ENCODE assay signal across 1 cellular context in the genomic region with DNA sequence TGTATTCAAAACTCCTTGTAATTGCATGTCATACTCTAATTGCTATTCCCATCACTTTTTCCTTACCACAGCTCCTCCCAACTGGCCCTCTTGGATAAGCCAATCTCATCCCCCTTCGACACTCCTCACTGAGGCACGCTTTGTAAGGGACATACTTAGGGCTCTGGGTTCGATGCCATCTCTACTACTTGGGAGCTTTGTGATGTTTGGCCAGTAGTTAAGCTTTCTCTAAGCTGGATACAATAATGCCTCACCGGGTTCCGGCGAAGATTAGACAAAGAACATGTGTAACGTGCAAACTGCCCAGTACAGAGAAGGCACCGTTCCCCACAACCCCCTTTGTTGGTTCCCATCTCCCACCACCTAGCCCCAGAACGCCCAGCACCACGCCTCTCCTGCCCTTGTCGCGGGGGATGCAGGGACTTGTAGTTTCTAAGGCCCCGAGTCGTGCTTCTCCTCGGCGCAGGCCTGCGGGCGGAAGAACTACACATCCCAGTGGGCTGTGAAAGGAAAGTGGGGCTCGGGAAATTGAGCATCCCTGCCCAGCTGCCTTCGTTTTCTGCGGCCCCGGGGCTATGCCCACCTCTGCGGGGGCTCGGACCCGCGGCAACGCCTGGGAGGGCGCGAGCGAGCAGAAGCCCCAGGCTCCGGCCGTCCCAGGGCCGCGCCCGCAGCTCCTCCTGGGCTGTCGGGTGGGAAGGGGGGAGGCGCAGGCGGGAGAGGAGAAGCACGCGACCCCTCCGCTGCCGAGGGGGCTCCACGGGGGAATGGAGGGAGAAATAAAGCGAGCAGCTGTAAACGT.
TF ChIP-seq lines count a peak whose summit lies in the region.

No MANE protein-coding gene starts in this region.

TF ChIP-seq in K562, 482 proteins besides CTCF, POLR2A, EP300 and RAD21 (continued from another document and continues in another):
- TF ChIP-seq, protein P1, sequence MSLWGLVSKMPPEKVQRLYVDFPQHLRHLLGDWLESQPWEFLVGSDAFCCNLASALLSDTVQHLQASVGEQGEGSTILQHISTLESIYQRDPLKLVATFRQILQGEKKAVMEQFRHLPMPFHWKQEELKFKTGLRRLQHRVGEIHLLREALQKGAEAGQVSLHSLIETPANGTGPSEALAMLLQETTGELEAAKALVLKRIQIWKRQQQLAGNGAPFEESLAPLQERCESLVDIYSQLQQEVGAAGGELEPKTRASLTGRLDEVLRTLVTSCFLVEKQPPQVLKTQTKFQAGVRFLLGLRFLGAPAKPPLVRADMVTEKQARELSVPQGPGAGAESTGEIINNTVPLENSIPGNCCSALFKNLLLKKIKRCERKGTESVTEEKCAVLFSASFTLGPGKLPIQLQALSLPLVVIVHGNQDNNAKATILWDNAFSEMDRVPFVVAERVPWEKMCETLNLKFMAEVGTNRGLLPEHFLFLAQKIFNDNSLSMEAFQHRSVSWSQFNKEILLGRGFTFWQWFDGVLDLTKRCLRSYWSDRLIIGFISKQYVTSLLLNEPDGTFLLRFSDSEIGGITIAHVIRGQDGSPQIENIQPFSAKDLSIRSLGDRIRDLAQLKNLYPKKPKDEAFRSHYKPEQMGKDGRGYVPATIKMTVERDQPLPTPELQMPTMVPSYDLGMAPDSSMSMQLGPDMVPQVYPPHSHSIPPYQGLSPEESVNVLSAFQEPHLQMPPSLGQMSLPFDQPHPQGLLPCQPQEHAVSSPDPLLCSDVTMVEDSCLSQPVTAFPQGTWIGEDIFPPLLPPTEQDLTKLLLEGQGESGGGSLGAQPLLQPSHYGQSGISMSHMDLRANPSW (CRISPR knock-in tag; IDR thresholded peaks at IDR 0.05) = no peak
- TF ChIP-seq EP400 (IDR thresholded peaks at IDR 0.05) = no peak; the same call in 1 of the 2 replicates
- TF ChIP-seq, protein P2, sequence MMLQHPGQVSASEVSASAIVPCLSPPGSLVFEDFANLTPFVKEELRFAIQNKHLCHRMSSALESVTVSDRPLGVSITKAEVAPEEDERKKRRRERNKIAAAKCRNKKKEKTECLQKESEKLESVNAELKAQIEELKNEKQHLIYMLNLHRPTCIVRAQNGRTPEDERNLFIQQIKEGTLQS (IDR thresholded peaks at IDR 0.05) = no peak
- TF ChIP-seq, protein P2 (CRISPR knock-in tag; conservative IDR thresholded peaks at IDR 0.05) = no peak
- no peak for TF ChIP-seq PHTF2 (CRISPR knock-in tag; IDR thresholded peaks at IDR 0.05)
- TF ChIP-seq, protein P3, sequence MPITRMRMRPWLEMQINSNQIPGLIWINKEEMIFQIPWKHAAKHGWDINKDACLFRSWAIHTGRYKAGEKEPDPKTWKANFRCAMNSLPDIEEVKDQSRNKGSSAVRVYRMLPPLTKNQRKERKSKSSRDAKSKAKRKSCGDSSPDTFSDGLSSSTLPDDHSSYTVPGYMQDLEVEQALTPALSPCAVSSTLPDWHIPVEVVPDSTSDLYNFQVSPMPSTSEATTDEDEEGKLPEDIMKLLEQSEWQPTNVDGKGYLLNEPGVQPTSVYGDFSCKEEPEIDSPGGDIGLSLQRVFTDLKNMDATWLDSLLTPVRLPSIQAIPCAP (CRISPR knock-in tag; IDR thresholded peaks at IDR 0.05; ENCODE audit: borderline replicate concordance) = no peak
- no peak for TF ChIP-seq SETDB1 (IDR thresholded peaks at IDR 0.05; ENCODE audit: low read length)
- no peak for TF ChIP-seq PCBP1 (IDR thresholded peaks at IDR 0.05; ENCODE audit: low read depth, low read length, poor library complexity, severe bottlenecking)
- no peak for TF ChIP-seq SMAD2 (IDR thresholded peaks at IDR 0.05; ENCODE audit: low read depth, low read length)
- no peak for TF ChIP-seq NFIC (IDR thresholded peaks at IDR 0.05)
- TF ChIP-seq MECOM (CRISPR knock-in tag; IDR thresholded peaks at IDR 0.05) = no peak
- TF ChIP-seq, protein P4, sequence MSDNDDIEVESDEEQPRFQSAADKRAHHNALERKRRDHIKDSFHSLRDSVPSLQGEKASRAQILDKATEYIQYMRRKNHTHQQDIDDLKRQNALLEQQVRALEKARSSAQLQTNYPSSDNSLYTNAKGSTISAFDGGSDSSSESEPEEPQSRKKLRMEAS (CRISPR knock-in tag; IDR thresholded peaks at IDR 0.05) = no peak; the same call in 1 of the 2 replicates
- TF ChIP-seq, protein P5, sequence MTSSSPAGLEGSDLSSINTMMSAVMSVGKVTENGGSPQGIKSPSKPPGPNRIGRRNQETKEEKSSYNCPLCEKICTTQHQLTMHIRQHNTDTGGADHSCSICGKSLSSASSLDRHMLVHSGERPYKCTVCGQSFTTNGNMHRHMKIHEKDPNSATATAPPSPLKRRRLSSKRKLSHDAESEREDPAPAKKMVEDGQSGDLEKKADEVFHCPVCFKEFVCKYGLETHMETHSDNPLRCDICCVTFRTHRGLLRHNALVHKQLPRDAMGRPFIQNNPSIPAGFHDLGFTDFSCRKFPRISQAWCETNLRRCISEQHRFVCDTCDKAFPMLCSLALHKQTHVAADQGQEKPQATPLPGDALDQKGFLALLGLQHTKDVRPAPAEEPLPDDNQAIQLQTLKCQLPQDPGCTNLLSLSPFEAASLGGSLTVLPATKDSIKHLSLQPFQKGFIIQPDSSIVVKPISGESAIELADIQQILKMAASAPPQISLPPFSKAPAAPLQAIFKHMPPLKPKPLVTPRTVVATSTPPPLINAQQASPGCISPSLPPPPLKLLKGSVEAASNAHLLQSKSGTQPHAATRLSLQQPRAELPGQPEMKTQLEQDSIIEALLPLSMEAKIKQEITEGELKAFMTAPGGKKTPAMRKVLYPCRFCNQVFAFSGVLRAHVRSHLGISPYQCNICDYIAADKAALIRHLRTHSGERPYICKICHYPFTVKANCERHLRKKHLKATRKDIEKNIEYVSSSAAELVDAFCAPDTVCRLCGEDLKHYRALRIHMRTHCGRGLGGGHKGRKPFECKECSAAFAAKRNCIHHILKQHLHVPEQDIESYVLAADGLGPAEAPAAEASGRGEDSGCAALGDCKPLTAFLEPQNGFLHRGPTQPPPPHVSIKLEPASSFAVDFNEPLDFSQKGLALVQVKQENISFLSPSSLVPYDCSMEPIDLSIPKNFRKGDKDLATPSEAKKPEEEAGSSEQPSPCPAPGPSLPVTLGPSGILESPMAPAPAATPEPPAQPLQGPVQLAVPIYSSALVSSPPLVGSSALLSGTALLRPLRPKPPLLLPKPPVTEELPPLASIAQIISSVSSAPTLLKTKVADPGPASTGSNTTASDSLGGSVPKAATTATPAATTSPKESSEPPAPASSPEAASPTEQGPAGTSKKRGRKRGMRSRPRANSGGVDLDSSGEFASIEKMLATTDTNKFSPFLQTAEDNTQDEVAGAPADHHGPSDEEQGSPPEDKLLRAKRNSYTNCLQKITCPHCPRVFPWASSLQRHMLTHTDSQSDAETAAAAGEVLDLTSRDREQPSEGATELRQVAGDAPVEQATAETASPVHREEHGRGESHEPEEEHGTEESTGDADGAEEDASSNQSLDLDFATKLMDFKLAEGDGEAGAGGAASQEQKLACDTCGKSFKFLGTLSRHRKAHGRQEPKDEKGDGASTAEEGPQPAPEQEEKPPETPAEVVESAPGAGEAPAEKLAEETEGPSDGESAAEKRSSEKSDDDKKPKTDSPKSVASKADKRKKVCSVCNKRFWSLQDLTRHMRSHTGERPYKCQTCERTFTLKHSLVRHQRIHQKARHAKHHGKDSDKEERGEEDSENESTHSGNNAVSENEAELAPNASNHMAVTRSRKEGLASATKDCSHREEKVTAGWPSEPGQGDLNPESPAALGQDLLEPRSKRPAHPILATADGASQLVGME (CRISPR knock-in tag; IDR thresholded peaks at IDR 0.05) = peak; percentile 52; the same call in 1 of the 2 replicates
- no peak for TF ChIP-seq HDAC3 (IDR thresholded peaks at IDR 0.05; ENCODE audit: borderline replicate concordance, partially characterized antibody)
- TF ChIP-seq ZNF766 (CRISPR knock-in tag; conservative IDR thresholded peaks at IDR 0.05) = peak; percentile 90
- TF ChIP-seq ZNF586 (CRISPR knock-in tag; conservative IDR thresholded peaks at IDR 0.05) = no peak
- TF ChIP-seq, protein P6, sequence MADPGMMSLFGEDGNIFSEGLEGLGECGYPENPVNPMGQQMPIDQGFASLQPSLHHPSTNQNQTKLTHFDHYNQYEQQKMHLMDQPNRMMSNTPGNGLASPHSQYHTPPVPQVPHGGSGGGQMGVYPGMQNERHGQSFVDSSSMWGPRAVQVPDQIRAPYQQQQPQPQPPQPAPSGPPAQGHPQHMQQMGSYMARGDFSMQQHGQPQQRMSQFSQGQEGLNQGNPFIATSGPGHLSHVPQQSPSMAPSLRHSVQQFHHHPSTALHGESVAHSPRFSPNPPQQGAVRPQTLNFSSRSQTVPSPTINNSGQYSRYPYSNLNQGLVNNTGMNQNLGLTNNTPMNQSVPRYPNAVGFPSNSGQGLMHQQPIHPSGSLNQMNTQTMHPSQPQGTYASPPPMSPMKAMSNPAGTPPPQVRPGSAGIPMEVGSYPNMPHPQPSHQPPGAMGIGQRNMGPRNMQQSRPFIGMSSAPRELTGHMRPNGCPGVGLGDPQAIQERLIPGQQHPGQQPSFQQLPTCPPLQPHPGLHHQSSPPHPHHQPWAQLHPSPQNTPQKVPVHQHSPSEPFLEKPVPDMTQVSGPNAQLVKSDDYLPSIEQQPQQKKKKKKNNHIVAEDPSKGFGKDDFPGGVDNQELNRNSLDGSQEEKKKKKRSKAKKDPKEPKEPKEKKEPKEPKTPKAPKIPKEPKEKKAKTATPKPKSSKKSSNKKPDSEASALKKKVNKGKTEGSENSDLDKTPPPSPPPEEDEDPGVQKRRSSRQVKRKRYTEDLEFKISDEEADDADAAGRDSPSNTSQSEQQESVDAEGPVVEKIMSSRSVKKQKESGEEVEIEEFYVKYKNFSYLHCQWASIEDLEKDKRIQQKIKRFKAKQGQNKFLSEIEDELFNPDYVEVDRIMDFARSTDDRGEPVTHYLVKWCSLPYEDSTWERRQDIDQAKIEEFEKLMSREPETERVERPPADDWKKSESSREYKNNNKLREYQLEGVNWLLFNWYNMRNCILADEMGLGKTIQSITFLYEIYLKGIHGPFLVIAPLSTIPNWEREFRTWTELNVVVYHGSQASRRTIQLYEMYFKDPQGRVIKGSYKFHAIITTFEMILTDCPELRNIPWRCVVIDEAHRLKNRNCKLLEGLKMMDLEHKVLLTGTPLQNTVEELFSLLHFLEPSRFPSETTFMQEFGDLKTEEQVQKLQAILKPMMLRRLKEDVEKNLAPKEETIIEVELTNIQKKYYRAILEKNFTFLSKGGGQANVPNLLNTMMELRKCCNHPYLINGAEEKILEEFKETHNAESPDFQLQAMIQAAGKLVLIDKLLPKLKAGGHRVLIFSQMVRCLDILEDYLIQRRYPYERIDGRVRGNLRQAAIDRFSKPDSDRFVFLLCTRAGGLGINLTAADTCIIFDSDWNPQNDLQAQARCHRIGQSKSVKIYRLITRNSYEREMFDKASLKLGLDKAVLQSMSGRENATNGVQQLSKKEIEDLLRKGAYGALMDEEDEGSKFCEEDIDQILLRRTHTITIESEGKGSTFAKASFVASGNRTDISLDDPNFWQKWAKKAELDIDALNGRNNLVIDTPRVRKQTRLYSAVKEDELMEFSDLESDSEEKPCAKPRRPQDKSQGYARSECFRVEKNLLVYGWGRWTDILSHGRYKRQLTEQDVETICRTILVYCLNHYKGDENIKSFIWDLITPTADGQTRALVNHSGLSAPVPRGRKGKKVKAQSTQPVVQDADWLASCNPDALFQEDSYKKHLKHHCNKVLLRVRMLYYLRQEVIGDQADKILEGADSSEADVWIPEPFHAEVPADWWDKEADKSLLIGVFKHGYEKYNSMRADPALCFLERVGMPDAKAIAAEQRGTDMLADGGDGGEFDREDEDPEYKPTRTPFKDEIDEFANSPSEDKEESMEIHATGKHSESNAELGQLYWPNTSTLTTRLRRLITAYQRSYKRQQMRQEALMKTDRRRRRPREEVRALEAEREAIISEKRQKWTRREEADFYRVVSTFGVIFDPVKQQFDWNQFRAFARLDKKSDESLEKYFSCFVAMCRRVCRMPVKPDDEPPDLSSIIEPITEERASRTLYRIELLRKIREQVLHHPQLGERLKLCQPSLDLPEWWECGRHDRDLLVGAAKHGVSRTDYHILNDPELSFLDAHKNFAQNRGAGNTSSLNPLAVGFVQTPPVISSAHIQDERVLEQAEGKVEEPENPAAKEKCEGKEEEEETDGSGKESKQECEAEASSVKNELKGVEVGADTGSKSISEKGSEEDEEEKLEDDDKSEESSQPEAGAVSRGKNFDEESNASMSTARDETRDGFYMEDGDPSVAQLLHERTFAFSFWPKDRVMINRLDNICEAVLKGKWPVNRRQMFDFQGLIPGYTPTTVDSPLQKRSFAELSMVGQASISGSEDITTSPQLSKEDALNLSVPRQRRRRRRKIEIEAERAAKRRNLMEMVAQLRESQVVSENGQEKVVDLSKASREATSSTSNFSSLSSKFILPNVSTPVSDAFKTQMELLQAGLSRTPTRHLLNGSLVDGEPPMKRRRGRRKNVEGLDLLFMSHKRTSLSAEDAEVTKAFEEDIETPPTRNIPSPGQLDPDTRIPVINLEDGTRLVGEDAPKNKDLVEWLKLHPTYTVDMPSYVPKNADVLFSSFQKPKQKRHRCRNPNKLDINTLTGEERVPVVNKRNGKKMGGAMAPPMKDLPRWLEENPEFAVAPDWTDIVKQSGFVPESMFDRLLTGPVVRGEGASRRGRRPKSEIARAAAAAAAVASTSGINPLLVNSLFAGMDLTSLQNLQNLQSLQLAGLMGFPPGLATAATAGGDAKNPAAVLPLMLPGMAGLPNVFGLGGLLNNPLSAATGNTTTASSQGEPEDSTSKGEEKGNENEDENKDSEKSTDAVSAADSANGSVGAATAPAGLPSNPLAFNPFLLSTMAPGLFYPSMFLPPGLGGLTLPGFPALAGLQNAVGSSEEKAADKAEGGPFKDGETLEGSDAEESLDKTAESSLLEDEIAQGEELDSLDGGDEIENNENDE (IDR thresholded peaks at IDR 0.05; ENCODE audit: low read depth, low read length) = no peak
- TF ChIP-seq JUNB (CRISPR knock-in tag; conservative IDR thresholded peaks at IDR 0.05) = no peak
- TF ChIP-seq E2F3 (CRISPR knock-in tag; IDR thresholded peaks at IDR 0.05) = no peak
- no peak; a peak in 1 of 4 replicates for TF ChIP-seq KDM4B (IDR thresholded peaks at IDR 0.05; ENCODE audit: borderline replicate concordance in 2 of 2, low read depth in 1 of 2)
- TF ChIP-seq NRF1 (conservative IDR thresholded peaks at IDR 0.05 in 1 of 2, IDR thresholded peaks at IDR 0.05 in 1 of 2) = peak; percentile 54 to 66
- no peak for TF ChIP-seq PHB2 (IDR thresholded peaks at IDR 0.05; ENCODE audit: low read depth)
- no peak for TF ChIP-seq STAT5A (IDR thresholded peaks at IDR 0.05; ENCODE audit: borderline replicate concordance, low read length)
- TF ChIP-seq, protein P7, sequence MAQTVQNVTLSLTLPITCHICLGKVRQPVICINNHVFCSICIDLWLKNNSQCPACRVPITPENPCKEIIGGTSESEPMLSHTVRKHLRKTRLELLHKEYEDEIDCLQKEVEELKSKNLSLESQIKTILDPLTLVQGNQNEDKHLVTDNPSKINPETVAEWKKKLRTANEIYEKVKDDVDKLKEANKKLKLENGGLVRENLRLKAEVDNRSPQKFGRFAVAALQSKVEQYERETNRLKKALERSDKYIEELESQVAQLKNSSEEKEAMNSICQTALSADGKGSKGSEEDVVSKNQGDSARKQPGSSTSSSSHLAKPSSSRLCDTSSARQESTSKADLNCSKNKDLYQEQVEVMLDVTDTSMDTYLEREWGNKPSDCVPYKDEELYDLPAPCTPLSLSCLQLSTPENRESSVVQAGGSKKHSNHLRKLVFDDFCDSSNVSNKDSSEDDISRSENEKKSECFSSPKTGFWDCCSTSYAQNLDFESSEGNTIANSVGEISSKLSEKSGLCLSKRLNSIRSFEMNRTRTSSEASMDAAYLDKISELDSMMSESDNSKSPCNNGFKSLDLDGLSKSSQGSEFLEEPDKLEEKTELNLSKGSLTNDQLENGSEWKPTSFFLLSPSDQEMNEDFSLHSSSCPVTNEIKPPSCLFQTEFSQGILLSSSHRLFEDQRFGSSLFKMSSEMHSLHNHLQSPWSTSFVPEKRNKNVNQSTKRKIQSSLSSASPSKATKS (CRISPR knock-in tag; IDR thresholded peaks at IDR 0.05) = no peak
- peak; percentile 84; the same call in 1 of the 2 replicates for TF ChIP-seq LCOR (CRISPR knock-in tag; IDR thresholded peaks at IDR 0.05)
- peak; percentile 81 for TF ChIP-seq CREM (IDR thresholded peaks at IDR 0.05; ENCODE audit: low read depth)
